1 cellular context compared by ENCODE assay signal in the genomic region with DNA sequence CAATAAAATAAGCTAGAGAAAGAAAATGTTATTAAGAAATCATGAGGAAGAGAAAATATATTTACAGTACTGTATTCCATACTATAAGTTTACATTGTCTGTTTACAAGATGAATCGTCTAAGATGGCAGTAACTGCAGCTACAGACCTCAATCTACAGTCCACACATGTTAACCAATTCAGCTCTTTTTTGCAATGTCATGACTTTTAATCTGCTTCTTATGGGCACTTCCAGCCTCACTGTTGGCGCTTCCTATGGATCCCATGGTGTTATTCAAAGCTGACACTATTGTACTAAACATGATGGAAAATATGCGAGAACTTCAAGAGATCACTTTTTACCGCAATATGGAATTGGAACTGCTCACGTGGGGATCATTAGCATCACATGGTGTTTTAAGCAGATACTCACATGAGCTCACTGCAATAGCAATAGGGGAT.
TF ChIP-seq lines count a peak whose summit lies in the region.

No MANE protein-coding gene starts in this region.

TF ChIP-seq in K562, 482 proteins besides CTCF, POLR2A, EP300 and RAD21 (continued from another document and continues in another):
- TF ChIP-seq, protein P1, sequence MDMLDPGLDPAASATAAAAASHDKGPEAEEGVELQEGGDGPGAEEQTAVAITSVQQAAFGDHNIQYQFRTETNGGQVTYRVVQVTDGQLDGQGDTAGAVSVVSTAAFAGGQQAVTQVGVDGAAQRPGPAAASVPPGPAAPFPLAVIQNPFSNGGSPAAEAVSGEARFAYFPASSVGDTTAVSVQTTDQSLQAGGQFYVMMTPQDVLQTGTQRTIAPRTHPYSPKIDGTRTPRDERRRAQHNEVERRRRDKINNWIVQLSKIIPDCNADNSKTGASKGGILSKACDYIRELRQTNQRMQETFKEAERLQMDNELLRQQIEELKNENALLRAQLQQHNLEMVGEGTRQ (CRISPR knock-in tag; IDR thresholded peaks at IDR 0.05), result peak; percentile 48; the same call in 1 of the 2 replicates
- TF ChIP-seq TEAD2 (tag; IDR thresholded peaks at IDR 0.05) (no peak; the same call in 1 of the 2 replicates), CBX3 (IDR thresholded peaks at IDR 0.05; ENCODE audit: borderline replicate concordance in 1 of 2, low read length in 2 of 2) (peak in 1 of 2 experiments; percentile 82; a peak in 1 of 3 replicates), KLF6 (CRISPR knock-in tag; IDR thresholded peaks at IDR 0.05; ENCODE audit: borderline replicate concordance) (no peak), HSF4 (CRISPR knock-in tag; IDR thresholded peaks at IDR 0.05; ENCODE audit: borderline replicate concordance) (no peak), SRSF9 (IDR thresholded peaks at IDR 0.05; ENCODE audit: borderline replicate concordance, low read depth, low read length) (no peak), ATF1 (CRISPR knock-in tag; IDR thresholded peaks at IDR 0.05) (no peak), ATF1 (tag; IDR thresholded peaks at IDR 0.05) (no peak), RB1 (IDR thresholded peaks at IDR 0.05; ENCODE audit: low read depth) (no peak), NR2C1 (IDR thresholded peaks at IDR 0.05) (0 out of 2 replicates have a peak, but pooled peaks have one; percentile 12), NR2C1 (tag; IDR thresholded peaks at IDR 0.05) (0 out of 2 replicates have a peak, but pooled peaks have one; percentile 35), RBM17 (IDR thresholded peaks at IDR 0.05; ENCODE audit: borderline replicate concordance, low read depth, low read length) (no peak), TARDBP (IDR thresholded peaks at IDR 0.05) (no peak), THRAP3 (IDR thresholded peaks at IDR 0.05; ENCODE audit: borderline replicate concordance) (no peak), MIER1 (IDR thresholded peaks at IDR 0.05; ENCODE audit: low read depth) (no peak), U2AF2 (optimal IDR thresholded peaks at IDR 0.05; ENCODE audit: low read depth, low read length) (no peak), ZNF507 (tag; conservative IDR thresholded peaks at IDR 0.05) (no peak), DNMT1 (IDR thresholded peaks at IDR 0.05) (no peak), ZC3H11A (IDR thresholded peaks at IDR 0.05; ENCODE audit: low read depth, low read length) (no peak), ZNF707 (CRISPR knock-in tag; conservative IDR thresholded peaks at IDR 0.05) (no peak), MTF1 (CRISPR knock-in tag; IDR thresholded peaks at IDR 0.05; ENCODE audit: borderline replicate concordance) (no peak)
- TF ChIP-seq, protein P2, sequence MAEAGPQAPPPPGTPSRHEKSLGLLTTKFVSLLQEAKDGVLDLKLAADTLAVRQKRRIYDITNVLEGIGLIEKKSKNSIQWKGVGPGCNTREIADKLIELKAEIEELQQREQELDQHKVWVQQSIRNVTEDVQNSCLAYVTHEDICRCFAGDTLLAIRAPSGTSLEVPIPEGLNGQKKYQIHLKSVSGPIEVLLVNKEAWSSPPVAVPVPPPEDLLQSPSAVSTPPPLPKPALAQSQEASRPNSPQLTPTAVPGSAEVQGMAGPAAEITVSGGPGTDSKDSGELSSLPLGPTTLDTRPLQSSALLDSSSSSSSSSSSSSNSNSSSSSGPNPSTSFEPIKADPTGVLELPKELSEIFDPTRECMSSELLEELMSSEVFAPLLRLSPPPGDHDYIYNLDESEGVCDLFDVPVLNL (CRISPR knock-in tag; IDR thresholded peaks at IDR 0.05; ENCODE audit: low read depth), result no peak
- TF ChIP-seq, protein P3, sequence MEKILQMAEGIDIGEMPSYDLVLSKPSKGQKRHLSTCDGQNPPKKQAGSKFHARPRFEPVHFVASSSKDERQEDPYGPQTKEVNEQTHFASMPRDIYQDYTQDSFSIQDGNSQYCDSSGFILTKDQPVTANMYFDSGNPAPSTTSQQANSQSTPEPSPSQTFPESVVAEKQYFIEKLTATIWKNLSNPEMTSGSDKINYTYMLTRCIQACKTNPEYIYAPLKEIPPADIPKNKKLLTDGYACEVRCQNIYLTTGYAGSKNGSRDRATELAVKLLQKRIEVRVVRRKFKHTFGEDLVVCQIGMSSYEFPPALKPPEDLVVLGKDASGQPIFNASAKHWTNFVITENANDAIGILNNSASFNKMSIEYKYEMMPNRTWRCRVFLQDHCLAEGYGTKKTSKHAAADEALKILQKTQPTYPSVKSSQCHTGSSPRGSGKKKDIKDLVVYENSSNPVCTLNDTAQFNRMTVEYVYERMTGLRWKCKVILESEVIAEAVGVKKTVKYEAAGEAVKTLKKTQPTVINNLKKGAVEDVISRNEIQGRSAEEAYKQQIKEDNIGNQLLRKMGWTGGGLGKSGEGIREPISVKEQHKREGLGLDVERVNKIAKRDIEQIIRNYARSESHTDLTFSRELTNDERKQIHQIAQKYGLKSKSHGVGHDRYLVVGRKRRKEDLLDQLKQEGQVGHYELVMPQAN (IDR thresholded peaks at IDR 0.05; ENCODE audit: borderline replicate concordance), result no peak
- TF ChIP-seq, protein P4, sequence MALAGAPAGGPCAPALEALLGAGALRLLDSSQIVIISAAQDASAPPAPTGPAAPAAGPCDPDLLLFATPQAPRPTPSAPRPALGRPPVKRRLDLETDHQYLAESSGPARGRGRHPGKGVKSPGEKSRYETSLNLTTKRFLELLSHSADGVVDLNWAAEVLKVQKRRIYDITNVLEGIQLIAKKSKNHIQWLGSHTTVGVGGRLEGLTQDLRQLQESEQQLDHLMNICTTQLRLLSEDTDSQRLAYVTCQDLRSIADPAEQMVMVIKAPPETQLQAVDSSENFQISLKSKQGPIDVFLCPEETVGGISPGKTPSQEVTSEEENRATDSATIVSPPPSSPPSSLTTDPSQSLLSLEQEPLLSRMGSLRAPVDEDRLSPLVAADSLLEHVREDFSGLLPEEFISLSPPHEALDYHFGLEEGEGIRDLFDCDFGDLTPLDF (CRISPR knock-in tag; IDR thresholded peaks at IDR 0.05), result no peak
- TF ChIP-seq, protein P5, sequence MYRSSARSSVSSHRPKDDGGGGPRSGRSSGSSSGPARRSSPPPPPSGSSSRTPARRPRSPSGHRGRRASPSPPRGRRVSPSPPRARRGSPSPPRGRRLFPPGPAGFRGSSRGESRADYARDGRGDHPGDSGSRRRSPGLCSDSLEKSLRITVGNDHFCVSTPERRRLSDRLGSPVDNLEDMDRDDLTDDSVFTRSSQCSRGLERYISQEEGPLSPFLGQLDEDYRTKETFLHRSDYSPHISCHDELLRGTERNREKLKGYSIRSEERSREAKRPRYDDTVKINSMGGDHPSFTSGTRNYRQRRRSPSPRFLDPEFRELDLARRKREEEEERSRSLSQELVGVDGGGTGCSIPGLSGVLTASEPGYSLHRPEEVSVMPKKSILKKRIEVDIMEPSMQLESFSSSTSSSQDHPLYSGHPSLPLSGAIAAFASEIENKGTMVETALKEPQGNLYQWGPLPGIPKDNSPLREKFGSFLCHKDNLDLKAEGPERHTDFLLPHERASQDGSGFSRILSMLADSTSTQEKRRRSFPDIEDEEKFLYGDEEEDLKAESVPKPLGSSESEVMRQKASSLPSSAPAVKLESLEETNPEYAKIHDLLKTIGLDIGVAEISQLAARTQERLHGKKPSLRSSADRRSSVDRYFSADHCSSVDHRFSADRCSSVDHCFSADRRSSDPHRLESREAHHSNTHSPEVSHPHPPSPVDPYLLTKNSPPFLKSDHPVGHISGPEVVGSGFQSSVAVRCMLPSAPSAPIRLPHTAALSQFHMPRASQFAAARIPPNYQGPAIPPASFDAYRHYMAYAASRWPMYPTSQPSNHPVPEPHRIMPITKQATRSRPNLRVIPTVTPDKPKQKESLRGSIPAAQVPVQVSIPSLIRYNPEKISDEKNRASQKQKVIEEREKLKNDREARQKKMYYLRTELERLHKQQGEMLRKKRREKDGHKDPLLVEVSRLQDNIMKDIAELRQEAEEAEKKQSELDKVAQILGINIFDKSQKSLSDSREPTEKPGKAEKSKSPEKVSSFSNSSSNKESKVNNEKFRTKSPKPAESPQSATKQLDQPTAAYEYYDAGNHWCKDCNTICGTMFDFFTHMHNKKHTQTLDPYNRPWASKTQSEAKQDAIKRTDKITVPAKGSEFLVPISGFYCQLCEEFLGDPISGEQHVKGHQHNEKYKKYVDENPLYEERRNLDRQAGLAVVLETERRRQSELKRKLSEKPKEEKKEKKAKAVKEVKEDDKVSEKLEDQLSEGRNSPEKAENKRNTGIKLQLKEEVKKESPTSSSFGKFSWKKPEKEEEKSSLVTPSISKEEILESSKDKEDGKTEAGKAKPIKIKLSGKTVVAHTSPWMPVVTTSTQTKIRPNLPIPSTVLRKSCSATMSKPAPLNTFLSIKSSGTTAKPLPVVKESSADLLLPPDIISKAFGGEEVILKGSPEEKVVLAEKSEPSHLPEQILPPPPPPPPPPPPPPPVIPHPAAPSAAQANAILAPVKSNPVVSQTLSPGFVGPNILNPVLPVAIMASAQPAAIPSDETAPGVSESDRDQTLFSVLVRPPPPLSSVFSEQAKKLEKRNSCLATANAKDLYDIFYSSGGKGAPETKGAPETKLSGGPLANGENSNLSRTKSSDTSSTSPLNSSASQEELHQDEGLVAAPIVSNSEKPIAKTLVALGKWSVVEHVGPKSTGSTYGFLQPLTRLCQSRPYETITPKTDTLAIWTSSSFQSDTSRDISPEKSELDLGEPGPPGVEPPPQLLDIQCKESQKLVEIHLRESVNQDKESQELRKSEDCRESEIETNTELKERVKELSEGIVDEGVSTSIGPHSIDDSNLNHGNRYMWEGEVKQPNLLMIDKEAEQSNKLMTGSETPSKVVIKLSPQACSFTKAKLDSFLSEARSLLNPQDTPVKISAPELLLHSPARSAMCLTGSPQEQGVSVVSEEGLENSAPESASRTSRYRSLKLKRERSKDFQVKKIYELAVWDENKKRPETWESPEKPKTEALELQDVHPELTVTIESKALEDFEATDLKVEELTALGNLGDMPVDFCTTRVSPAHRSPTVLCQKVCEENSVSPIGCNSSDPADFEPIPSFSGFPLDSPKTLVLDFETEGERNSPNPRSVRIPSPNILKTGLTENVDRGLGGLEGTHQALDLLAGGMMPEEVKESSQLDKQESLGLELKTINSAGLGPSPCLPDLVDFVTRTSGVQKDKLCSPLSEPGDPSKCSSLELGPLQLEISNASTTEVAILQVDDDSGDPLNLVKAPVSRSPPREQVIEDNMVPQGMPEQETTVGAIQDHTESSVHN (IDR thresholded peaks at IDR 0.05; ENCODE audit: borderline replicate concordance in 1 of 2, low read depth in 1 of 2), result no peak
- TF ChIP-seq, protein P6, sequence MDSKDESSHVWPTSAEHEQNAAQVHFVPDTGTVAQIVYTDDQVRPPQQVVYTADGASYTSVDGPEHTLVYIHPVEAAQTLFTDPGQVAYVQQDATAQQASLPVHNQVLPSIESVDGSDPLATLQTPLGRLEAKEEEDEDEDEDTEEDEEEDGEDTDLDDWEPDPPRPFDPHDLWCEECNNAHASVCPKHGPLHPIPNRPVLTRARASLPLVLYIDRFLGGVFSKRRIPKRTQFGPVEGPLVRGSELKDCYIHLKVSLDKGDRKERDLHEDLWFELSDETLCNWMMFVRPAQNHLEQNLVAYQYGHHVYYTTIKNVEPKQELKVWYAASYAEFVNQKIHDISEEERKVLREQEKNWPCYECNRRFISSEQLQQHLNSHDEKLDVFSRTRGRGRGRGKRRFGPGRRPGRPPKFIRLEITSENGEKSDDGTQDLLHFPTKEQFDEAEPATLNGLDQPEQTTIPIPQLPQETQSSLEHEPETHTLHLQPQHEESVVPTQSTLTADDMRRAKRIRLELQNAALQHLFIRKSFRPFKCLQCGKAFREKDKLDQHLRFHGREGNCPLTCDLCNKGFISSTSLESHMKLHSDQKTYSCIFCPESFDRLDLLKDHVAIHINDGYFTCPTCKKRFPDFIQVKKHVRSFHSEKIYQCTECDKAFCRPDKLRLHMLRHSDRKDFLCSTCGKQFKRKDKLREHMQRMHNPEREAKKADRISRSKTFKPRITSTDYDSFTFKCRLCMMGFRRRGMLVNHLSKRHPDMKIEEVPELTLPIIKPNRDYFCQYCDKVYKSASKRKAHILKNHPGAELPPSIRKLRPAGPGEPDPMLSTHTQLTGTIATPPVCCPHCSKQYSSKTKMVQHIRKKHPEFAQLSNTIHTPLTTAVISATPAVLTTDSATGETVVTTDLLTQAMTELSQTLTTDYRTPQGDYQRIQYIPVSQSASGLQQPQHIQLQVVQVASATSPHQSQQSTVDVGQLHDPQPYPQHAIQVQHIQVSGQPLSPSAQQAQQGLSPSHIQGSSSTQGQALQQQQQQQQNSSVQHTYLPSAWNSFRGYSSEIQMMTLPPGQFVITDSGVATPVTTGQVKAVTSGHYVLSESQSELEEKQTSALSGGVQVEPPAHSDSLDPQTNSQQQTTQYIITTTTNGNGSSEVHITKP (IDR thresholded peaks at IDR 0.05; ENCODE audit: partially characterized antibody), result no peak
- TF ChIP-seq, protein P7, sequence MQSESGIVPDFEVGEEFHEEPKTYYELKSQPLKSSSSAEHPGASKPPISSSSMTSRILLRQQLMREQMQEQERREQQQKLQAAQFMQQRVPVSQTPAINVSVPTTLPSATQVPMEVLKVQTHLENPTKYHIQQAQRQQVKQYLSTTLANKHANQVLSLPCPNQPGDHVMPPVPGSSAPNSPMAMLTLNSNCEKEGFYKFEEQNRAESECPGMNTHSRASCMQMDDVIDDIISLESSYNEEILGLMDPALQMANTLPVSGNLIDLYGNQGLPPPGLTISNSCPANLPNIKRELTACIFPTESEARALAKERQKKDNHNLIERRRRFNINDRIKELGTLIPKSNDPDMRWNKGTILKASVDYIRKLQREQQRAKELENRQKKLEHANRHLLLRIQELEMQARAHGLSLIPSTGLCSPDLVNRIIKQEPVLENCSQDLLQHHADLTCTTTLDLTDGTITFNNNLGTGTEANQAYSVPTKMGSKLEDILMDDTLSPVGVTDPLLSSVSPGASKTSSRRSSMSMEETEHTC (IDR thresholded peaks at IDR 0.05), result no peak
- TF ChIP-seq, protein P8, sequence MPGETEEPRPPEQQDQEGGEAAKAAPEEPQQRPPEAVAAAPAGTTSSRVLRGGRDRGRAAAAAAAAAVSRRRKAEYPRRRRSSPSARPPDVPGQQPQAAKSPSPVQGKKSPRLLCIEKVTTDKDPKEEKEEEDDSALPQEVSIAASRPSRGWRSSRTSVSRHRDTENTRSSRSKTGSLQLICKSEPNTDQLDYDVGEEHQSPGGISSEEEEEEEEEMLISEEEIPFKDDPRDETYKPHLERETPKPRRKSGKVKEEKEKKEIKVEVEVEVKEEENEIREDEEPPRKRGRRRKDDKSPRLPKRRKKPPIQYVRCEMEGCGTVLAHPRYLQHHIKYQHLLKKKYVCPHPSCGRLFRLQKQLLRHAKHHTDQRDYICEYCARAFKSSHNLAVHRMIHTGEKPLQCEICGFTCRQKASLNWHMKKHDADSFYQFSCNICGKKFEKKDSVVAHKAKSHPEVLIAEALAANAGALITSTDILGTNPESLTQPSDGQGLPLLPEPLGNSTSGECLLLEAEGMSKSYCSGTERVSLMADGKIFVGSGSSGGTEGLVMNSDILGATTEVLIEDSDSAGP (CRISPR knock-in tag; IDR thresholded peaks at IDR 0.05), result no peak
- TF ChIP-seq, protein P9, sequence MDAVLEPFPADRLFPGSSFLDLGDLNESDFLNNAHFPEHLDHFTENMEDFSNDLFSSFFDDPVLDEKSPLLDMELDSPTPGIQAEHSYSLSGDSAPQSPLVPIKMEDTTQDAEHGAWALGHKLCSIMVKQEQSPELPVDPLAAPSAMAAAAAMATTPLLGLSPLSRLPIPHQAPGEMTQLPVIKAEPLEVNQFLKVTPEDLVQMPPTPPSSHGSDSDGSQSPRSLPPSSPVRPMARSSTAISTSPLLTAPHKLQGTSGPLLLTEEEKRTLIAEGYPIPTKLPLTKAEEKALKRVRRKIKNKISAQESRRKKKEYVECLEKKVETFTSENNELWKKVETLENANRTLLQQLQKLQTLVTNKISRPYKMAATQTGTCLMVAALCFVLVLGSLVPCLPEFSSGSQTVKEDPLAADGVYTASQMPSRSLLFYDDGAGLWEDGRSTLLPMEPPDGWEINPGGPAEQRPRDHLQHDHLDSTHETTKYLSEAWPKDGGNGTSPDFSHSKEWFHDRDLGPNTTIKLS (IDR thresholded peaks at IDR 0.05; ENCODE audit: borderline replicate concordance, low read depth), result no peak; the same call in 1 of the 2 replicates
